ENCODE assay signal across 1 cellular context in the genomic region with DNA sequence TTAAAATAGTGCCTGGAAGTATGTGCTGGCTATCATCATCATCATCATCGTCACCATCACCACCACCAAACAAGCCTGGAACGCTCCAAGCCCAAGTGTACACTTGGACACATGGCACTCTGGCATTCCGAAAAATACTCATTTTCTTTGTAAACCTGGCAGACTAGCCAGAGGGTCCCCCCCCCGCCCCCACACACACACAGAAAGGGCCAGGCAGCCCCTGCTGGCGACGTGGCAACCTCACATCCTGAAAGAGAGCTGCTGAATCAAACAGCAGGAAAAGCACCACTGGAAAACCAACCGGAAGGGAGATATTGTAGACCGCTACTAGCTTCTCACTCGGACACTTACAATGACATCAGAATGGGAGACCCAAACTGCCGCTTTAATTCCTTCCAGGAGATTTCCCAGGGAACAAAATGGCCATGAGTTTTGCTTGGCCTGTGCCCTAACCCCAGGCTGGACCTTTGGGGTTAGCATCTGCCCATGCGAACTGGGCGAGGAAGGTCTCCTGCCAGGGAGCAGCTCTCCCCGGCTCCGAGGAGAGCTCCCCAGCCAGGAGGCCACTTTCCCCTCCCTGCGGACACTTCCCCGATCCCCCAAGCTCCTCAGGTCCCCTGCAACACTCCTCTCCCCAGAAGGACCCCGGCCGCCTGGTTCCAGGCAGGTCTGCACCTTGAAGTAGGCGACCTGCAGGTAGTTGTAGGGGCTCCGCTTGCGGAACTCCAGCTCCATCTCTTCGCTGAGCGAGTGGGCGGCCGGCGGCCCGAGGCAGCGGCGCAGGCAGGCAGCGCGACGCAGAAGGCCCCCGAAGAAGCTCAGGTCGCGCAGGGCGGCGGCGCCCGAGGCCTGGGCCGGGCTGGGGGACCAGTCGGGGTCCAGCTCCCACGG.
TF ChIP-seq lines count a peak whose summit lies in the region.

No MANE protein-coding gene starts in this region.

TF ChIP-seq in SK-N-SH treated with all-trans-retinoic acid at 6 μM for 48 hours, 23 proteins besides CTCF, POLR2A, EP300 and RAD21 (continued from another document):
- TF ChIP-seq TSHZ2 (CRISPR knock-in tag; IDR thresholded peaks at IDR 0.05) (no peak), BACH2 (CRISPR knock-in tag; IDR thresholded peaks at IDR 0.05; ENCODE audit: borderline replicate concordance) (no peak), ZFP30 (CRISPR knock-in tag; IDR thresholded peaks at IDR 0.05) (0 out of 2 replicates have a peak, but pooled peaks have one; percentile 26)
- TF ChIP-seq, protein P1, sequence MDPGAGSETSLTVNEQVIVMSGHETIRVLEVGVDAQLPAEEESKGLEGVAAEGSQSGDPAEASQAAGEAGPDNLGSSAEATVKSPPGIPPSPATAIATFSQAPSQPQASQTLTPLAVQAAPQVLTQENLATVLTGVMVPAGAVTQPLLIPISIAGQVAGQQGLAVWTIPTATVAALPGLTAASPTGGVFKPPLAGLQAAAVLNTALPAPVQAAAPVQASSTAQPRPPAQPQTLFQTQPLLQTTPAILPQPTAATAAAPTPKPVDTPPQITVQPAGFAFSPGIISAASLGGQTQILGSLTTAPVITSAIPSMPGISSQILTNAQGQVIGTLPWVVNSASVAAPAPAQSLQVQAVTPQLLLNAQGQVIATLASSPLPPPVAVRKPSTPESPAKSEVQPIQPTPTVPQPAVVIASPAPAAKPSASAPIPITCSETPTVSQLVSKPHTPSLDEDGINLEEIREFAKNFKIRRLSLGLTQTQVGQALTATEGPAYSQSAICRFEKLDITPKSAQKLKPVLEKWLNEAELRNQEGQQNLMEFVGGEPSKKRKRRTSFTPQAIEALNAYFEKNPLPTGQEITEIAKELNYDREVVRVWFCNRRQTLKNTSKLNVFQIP (CRISPR knock-in tag; IDR thresholded peaks at IDR 0.05; ENCODE audit: borderline replicate concordance, low read depth), result no peak
- TF ChIP-seq, protein P2, sequence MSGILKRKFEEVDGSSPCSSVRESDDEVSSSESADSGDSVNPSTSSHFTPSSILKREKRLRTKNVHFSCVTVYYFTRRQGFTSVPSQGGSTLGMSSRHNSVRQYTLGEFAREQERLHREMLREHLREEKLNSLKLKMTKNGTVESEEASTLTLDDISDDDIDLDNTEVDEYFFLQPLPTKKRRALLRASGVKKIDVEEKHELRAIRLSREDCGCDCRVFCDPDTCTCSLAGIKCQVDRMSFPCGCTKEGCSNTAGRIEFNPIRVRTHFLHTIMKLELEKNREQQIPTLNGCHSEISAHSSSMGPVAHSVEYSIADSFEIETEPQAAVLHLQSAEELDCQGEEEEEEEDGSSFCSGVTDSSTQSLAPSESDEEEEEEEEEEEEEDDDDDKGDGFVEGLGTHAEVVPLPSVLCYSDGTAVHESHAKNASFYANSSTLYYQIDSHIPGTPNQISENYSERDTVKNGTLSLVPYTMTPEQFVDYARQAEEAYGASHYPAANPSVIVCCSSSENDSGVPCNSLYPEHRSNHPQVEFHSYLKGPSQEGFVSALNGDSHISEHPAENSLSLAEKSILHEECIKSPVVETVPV (CRISPR knock-in tag; IDR thresholded peaks at IDR 0.05), result no peak
